ENCODE assay signal across 20 cellular contexts in genomic region chr3:77626157-77626556, GRCh38.
"Had no signal": no experiment of that assay in that cellular context is flagged by ENCODE, and none has a peak within 500 bp of the region (broad histone marks: within the 10 kb centered on the region; RNA-seq: fewer than 3 reads in every experiment).

No MANE protein-coding gene starts in this region.

- H3K4me2 ChIP-seq: SK-N-SH had no signal

- DNase-seq: KBM-7, MG63, NCI-H1092, NCI-H1105 treated with DMSO at 0.1 percent for 48 hours, NCI-H1417 treated with DMSO at 0.1 percent for 48 hours, NCI-H187, NCI-H2029, NCI-H2081 treated with DMSO at 0.1 percent for 48 hours, NCI-H2171, NCI-H226, NCI-H446, NCI-H510A, NCI-H524 treated with DMSO at 0.1 percent for 48 hours, NCI-H69, NCI-H774, SHP77, SK-N-SH, SW 1271 had no signal

- H3K4me3 ChIP-seq: MG63 had no signal

- H3K9ac ChIP-seq: SK-N-SH had no signal

- H3K9me2 ChIP-seq: SK-N-SH had no signal

- H3K9me3 ChIP-seq: MG63, SK-N-SH had no signal

- ATAC-seq: Panc1 had no signal

- H3K36me3 ChIP-seq: MG63 had no signal

- H3K27me3 ChIP-seq: MG63 had no signal

- H3K27ac ChIP-seq: RWPE1 had no signal
